Comparison of ENCODE assay signal across 25 cellular contexts in the genomic region with DNA sequence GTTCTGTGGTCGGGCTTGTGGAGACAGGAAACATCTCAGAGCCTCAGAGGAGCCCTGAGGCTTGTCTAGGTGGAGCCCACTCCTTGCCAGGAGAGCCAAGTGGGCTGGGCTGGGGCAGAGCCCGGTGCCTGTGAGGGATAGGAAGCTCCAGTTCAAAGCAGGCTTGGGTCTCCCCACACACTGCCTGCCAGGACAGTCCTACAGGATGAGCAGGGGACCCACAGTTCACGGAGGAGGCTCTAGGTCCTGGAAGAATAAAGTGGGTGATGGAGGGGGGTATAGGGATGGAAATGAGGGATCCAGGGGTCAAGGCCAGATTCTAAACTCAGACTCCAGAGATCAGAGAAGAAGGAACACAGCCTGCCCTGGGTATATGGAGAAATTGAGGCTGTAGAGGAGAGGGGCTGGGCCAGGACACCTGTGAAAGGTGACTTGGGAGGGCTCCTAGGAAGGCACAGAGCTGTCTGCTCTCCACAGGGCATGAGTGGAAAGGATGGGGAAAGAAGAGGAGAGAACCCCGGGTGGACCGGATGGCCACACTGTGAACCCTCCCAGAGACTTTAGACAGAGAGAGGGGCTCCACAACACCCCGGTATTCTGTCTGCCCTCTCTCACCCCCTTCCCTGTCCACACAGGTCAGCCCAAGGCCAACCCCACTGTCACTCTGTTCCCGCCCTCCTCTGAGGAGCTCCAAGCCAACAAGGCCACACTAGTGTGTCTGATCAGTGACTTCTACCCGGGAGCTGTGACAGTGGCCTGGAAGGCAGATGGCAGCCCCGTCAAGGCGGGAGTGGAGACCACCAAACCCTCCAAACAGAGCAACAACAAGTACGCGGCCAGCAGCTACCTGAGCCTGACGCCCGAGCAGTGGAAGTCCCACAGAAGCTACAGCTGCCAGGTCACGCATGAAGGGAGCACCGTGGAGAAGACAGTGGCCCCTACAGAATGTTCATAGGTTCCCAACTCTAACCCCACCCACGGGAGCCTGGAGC. TPM values are rescaled to one million over a fixed set of nuclear protein-coding genes. Genes with fewer than 3 reads are reported as not detected.
A peak's percentile ranks its signal among the peaks of the same experiment; 100 is the strongest.
DNase-seq lines count a peak whose midpoint lies in the region; ATAC-seq and TF ChIP-seq lines count a peak whose summit lies in the region.
"Had no signal": no experiment of that assay in that cellular context is flagged by ENCODE, and none has a peak within 500 bp of the region (broad histone marks: within the 10 kb centered on the region; RNA-seq: fewer than 3 reads in every experiment).

No MANE protein-coding gene starts in this region.

- H3K4me1 ChIP-seq in lung (ENCODE audit: control insufficient read depth in 2 of 2, insufficient read depth in 2 of 2, low read length in 2 of 2): no peaks in the 10 kb centered on the region
- peaks cover 0 to 43% (median 0%) of the 10 kb centered on the region in 6 donors for H3K4me1 ChIP-seq in spleen
- H3K4me1 ChIP-seq: adrenal gland, BE2C, breast epithelium, uterus had no signal

- H3K36me3 ChIP-seq in lung (ENCODE audit: control insufficient read depth in 2 of 2, insufficient read depth in 2 of 2, low read length in 2 of 2): no peaks in the 10 kb centered on the region
- no peaks in the 10 kb centered on the region for H3K36me3 ChIP-seq in spleen
- H3K36me3 ChIP-seq: adrenal gland, BE2C, breast epithelium, SJSA1, uterus had no signal

- H3K4me1 Mint-ChIP-seq in activated CD8-positive, alpha-beta T cell treated with anti-CD3 and anti-CD28 coated beads, Interleukin-2, amount 10 ng/mL, durations not matched to agents 7 days and 5 days (ENCODE audit: low read depth): peaks cover 4% of the 10 kb centered on the region
- H3K4me1 Mint-ChIP-seq in activated CD8-positive, alpha-beta T cell treated with anti-CD3 and anti-CD28 coated beads for 36 hours (ENCODE audit: low read depth): no peaks in the 10 kb centered on the region
- H3K4me1 Mint-ChIP-seq in IgD-negative memory B cell (peaks cover 14 to 36% (median 30%) of the 10 kb centered on the region in 3 donors), nephron progenitor cell (no peaks in the 10 kb centered on the region)
- H3K4me1 Mint-ChIP-seq in activated T-helper 17 cell treated with anti-CD3 and anti-CD28 coated beads, Interleukin-2, amount 50 U/mL, for 72 hours: no peaks in the 10 kb centered on the region
- H3K4me1 Mint-ChIP-seq: GM23338 had no signal

- no peaks in the 10 kb centered on the region for H3K36me3 Mint-ChIP-seq in activated CD8-positive, alpha-beta T cell treated with anti-CD3 and anti-CD28 coated beads, Interleukin-2, amount 10 ng/mL, durations not matched to agents 7 days and 5 days (ENCODE audit: low read depth)
- no peaks in the 10 kb centered on the region for H3K36me3 Mint-ChIP-seq in activated CD8-positive, alpha-beta T cell treated with anti-CD3 and anti-CD28 coated beads for 36 hours (ENCODE audit: low read depth)
- peaks cover 5% of the 10 kb centered on the region for H3K36me3 Mint-ChIP-seq in IgD-negative memory B cell
- no peaks in the 10 kb centered on the region for H3K36me3 Mint-ChIP-seq in activated T-helper 17 cell treated with anti-CD3 and anti-CD28 coated beads, Interleukin-2, amount 50 U/mL, for 72 hours (ENCODE audit: low read depth)
- H3K36me3 Mint-ChIP-seq in nephron progenitor cell (ENCODE audit: low read depth): no peaks in the 10 kb centered on the region

- DNase-seq in activated CD8-positive, alpha-beta T cell treated with anti-CD3 and anti-CD28 coated beads, Interleukin-2, amount 10 ng/mL, durations not matched to agents 7 days and 5 days: no peak
- no peak for DNase-seq in activated CD8-positive, alpha-beta T cell treated with anti-CD3 and anti-CD28 coated beads for 36 hours
- DNase-seq in lung (ENCODE audit: low spot score): no peak
- peak; percentile 64 for DNase-seq in spleen
- DNase-seq in nephron progenitor cell: no peak
- DNase-seq in SW480 (ENCODE audit: low spot score): no peak
- DNase-seq: adrenal gland; BE2C; Calu3; glutamatergic neuron; midbrain; NCI-H2029; NCI-H345; stimulated activated CD4-positive, alpha-beta T cell treated with anti-CD3 and anti-CD28 coated beads, Interleukin-4, amount 100 ng/mL, for 24 hours; T-helper 17 cell; uterus had no signal

- H3K9me3 Mint-ChIP-seq in activated CD8-positive, alpha-beta T cell treated with anti-CD3 and anti-CD28 coated beads, Interleukin-2, amount 10 ng/mL, durations not matched to agents 7 days and 5 days (ENCODE audit: insufficient read depth): no peaks in the 10 kb centered on the region
- H3K9me3 Mint-ChIP-seq in activated CD8-positive, alpha-beta T cell treated with anti-CD3 and anti-CD28 coated beads for 36 hours: no peaks in the 10 kb centered on the region
- H3K9me3 Mint-ChIP-seq in IgD-negative memory B cell (no peaks in the 10 kb centered on the region), nephron progenitor cell (no peaks in the 10 kb centered on the region)
- no peaks in the 10 kb centered on the region for H3K9me3 Mint-ChIP-seq in activated T-helper 17 cell treated with anti-CD3 and anti-CD28 coated beads, Interleukin-2, amount 50 U/mL, for 72 hours

- ATAC-seq in activated CD8-positive, alpha-beta T cell treated with anti-CD3 and anti-CD28 coated beads, Interleukin-2, amount 10 ng/mL, durations not matched to agents 7 days and 5 days: peak; percentile 27
- ATAC-seq in activated CD8-positive, alpha-beta T cell treated with anti-CD3 and anti-CD28 coated beads for 36 hours: no peak
- peak; percentile 19 for ATAC-seq in lung (ENCODE audit: insufficient read depth, low FRiP score)
- no peak for ATAC-seq in activated T-helper 17 cell treated with anti-CD3 and anti-CD28 coated beads, Interleukin-2, amount 50 U/mL, for 72 hours (replicated peaks)
- ATAC-seq: T-helper 17 cell had no signal

- H3K9me3 ChIP-seq in lung (ENCODE audit: control insufficient read depth in 2 of 2, insufficient read depth in 1 of 2, low read length in 1 of 2): peaks cover 0 to 4% of the 10 kb centered on the region in 2 donors
- no peaks in the 10 kb centered on the region for H3K9me3 ChIP-seq in spleen
- H3K9me3 ChIP-seq: adrenal gland, BE2C, breast epithelium, SJSA1, uterus had no signal

- H3K27me3 ChIP-seq in lung (ENCODE audit: control insufficient read depth, insufficient read depth) (no peaks in the 10 kb centered on the region), spleen (replicated peaks in 1 of 7) (peaks cover 0 to 22% (median 0%) of the 10 kb centered on the region in 7 donors)
- H3K27me3 ChIP-seq: adrenal gland, uterus had no signal

- H3K4me3 Mint-ChIP-seq in activated CD8-positive, alpha-beta T cell treated with anti-CD3 and anti-CD28 coated beads, Interleukin-2, amount 10 ng/mL, durations not matched to agents 7 days and 5 days: no peak overlapping the region
- H3K4me3 Mint-ChIP-seq in activated CD8-positive, alpha-beta T cell treated with anti-CD3 and anti-CD28 coated beads for 36 hours: no peak overlapping the region
- H3K4me3 Mint-ChIP-seq in IgD-negative memory B cell (peak overlapping the region; percentile 44 to 83 (median 70)), nephron progenitor cell (no peak overlapping the region)
- H3K4me3 Mint-ChIP-seq in activated T-helper 17 cell treated with anti-CD3 and anti-CD28 coated beads, Interleukin-2, amount 50 U/mL, for 72 hours: no peak overlapping the region
- H3K4me3 Mint-ChIP-seq: GM23338, T-helper 17 cell had no signal

- no peak for TF ChIP-seq POLR2A in spleen (IDR thresholded peaks at IDR 0.05)

- H3K4me3 ChIP-seq in lung (no peak overlapping the region), spleen (peak overlapping the region in 4 of 8 donors; percentile 6 to 66 (median 30))
- H3K4me3 ChIP-seq: adrenal gland, breast epithelium, coronary artery, GM23338, SJSA1, smooth muscle cell, uterus had no signal

- WGBS in lung, 2 donors: 81 to 83% methylated on average over 15 to 17 of the region's 17 CpGs
- WGBS in spleen, 5 donors: 65 to 75% (median 71%) methylated on average over 9 to 17 of the region's 17 CpGs

- no peak overlapping the region for H3K27ac Mint-ChIP-seq in activated CD8-positive, alpha-beta T cell treated with anti-CD3 and anti-CD28 coated beads, Interleukin-2, amount 10 ng/mL, durations not matched to agents 7 days and 5 days
- no peak overlapping the region for H3K27ac Mint-ChIP-seq in activated CD8-positive, alpha-beta T cell treated with anti-CD3 and anti-CD28 coated beads for 36 hours
- H3K27ac Mint-ChIP-seq in IgD-negative memory B cell: peak overlapping the region in 2 of 3 donors; percentile 54 to 63
- no peak overlapping the region for H3K27ac Mint-ChIP-seq in activated T-helper 17 cell treated with anti-CD3 and anti-CD28 coated beads, Interleukin-2, amount 50 U/mL, for 72 hours
- H3K27ac Mint-ChIP-seq in nephron progenitor cell: no peak overlapping the region
- H3K27ac Mint-ChIP-seq: GM23338, T-helper 17 cell had no signal

- CTCF ChIA-PET in activated CD8-positive, alpha-beta T cell treated with anti-CD3 and anti-CD28 coated beads, Interleukin-2, amount 10 ng/mL, durations not matched to agents 7 days and 5 days (lab: Charles Lee): interaction anchor here (1.1 to 5.0 kb wide), 3 partner anchors 11 to 60 kb away, joined by 4 to 18 read pairs (median 7); no protein-coding TSS in a partner anchor
- CTCF ChIA-PET in activated CD8-positive, alpha-beta T cell treated with anti-CD3 and anti-CD28 coated beads for 36 hours (lab: Charles Lee): interaction anchor here (1.0 to 2.7 kb wide), 2 partner anchors 11 to 141 kb away, joined by 4 to 10 read pairs; no protein-coding TSS in a partner anchor

- peaks cover 53% of the 10 kb centered on the region for H3K27me3 Mint-ChIP-seq in activated CD8-positive, alpha-beta T cell treated with anti-CD3 and anti-CD28 coated beads, Interleukin-2, amount 10 ng/mL, durations not matched to agents 7 days and 5 days (ENCODE audit: low read depth)
- peaks cover 26% of the 10 kb centered on the region for H3K27me3 Mint-ChIP-seq in activated CD8-positive, alpha-beta T cell treated with anti-CD3 and anti-CD28 coated beads for 36 hours
- H3K27me3 Mint-ChIP-seq in IgD-negative memory B cell (peaks cover 24% of the 10 kb centered on the region), nephron progenitor cell (ENCODE audit: low read depth, poor library complexity) (peaks cover 55% of the 10 kb centered on the region)
- H3K27me3 Mint-ChIP-seq in activated T-helper 17 cell treated with anti-CD3 and anti-CD28 coated beads, Interleukin-2, amount 50 U/mL, for 72 hours: peaks cover 23% of the 10 kb centered on the region

- POLR2A ChIA-PET in activated CD8-positive, alpha-beta T cell treated with anti-CD3 and anti-CD28 coated beads, Interleukin-2, amount 10 ng/mL, durations not matched to agents 7 days and 5 days (lab: Charles Lee): no interaction called here
- POLR2A ChIA-PET in activated CD8-positive, alpha-beta T cell treated with anti-CD3 and anti-CD28 coated beads for 36 hours (lab: Charles Lee): no interaction called here

- no peak for TF ChIP-seq CTCF in activated CD8-positive, alpha-beta T cell treated with anti-CD3 and anti-CD28 coated beads for 36 hours (IDR thresholded peaks at IDR 0.05)
- TF ChIP-seq CTCF in lung (IDR thresholded peaks at IDR 0.05; ENCODE audit: control extremely low read depth, extremely low read depth): no peak
- no peak for TF ChIP-seq CTCF in spleen (IDR thresholded peaks at IDR 0.05 in 8 of 11, conservative IDR thresholded peaks at IDR 0.05 in 3 of 11)
- TF ChIP-seq CTCF in nephron progenitor cell (IDR thresholded peaks at IDR 0.05): no peak

- intact Hi-C loops in activated CD8-positive, alpha-beta T cell treated with anti-CD3 and anti-CD28 coated beads for 36 hours (cut with micrococcal nuclease): no loop called here
- intact Hi-C loops in spleen (cut with DNase I; ENCODE audit: low total_unique reads): no loop called here

- H3K27ac ChIP-seq in lung (ENCODE audit: low read depth in 1 of 2, low read length in 1 of 2): no peak overlapping the region
- H3K27ac ChIP-seq in spleen: peak overlapping the region in 4 of 8 donors; percentile 18 to 75 (median 26)
- H3K27ac ChIP-seq: adrenal gland, breast epithelium, coronary artery, SJSA1, uterus had no signal

RNA-seq across cellular contexts. Expression of gene IGLL5, which starts 7.4 kb away (rescaled TPM):
- not detected for total RNA-seq in activated CD8-positive, alpha-beta T cell treated with anti-CD3 and anti-CD28 coated beads, Interleukin-2, amount 10 ng/mL, durations not matched to agents 7 days and 5 days
- not detected for total RNA-seq in activated CD8-positive, alpha-beta T cell treated with anti-CD3 and anti-CD28 coated beads for 36 hours
- 195 TPM for polyA plus RNA-seq in IgD-negative memory B cell
- total RNA-seq in lung: 10 to 100 TPM in 1 of 2 donors, 1 to 10 TPM in 1; 5.4 to 21.5 TPM
- polyA plus RNA-seq in lung: 10 to 100 TPM in 1 of 2 donors, 1 to 10 TPM in 1; 6.1 to 16.4 TPM
- 100 to 1,000 TPM in 5 of 7 donors, 10 to 100 TPM in 2; 55.9 to 720 (median 130) TPM for total RNA-seq in spleen
- polyA plus RNA-seq in spleen: 100 to 1,000 TPM in 1 of 3 donors, 10 to 100 TPM in 2; 80.3 to 201 (median 93.0) TPM
- not detected for total RNA-seq in activated T-helper 17 cell treated with anti-CD3 and anti-CD28 coated beads, Interleukin-2, amount 50 U/mL, for 72 hours
- total RNA-seq: A172, Calu3, GM23338, pulmonary artery endothelial cell, SJSA1, smooth muscle cell had no signal
- polyA plus RNA-seq: GM23338, smooth muscle cell had no signal

Comparison
In these comparisons a context has a peak if more than half of its experiments do, and no peak if none do; other contexts are left out.
1. ATAC-seq: peak in activated CD8-positive, alpha-beta T cell treated with anti-CD3 and anti-CD28 coated beads, Interleukin-2, amount 10 ng/mL, durations not matched to agents 7 days and 5 days (single experiment) and lung (single experiment); none in activated CD8-positive, alpha-beta T cell treated with anti-CD3 and anti-CD28 coated beads for 36 hours (single experiment) and activated T-helper 17 cell treated with anti-CD3 and anti-CD28 coated beads, Interleukin-2, amount 50 U/mL, for 72 hours (single experiment).
2. H3K27ac Mint-ChIP-seq: peak in IgD-negative memory B cell (2 of 3); none in activated CD8-positive, alpha-beta T cell treated with anti-CD3 and anti-CD28 coated beads, Interleukin-2, amount 10 ng/mL, durations not matched to agents 7 days and 5 days (single experiment), activated CD8-positive, alpha-beta T cell treated with anti-CD3 and anti-CD28 coated beads for 36 hours (single experiment), activated T-helper 17 cell treated with anti-CD3 and anti-CD28 coated beads, Interleukin-2, amount 50 U/mL, for 72 hours (single experiment) and nephron progenitor cell (single experiment).
3. H3K4me3 Mint-ChIP-seq: peak in IgD-negative memory B cell (4 of 4); none in activated CD8-positive, alpha-beta T cell treated with anti-CD3 and anti-CD28 coated beads, Interleukin-2, amount 10 ng/mL, durations not matched to agents 7 days and 5 days (single experiment), activated CD8-positive, alpha-beta T cell treated with anti-CD3 and anti-CD28 coated beads for 36 hours (single experiment), activated T-helper 17 cell treated with anti-CD3 and anti-CD28 coated beads, Interleukin-2, amount 50 U/mL, for 72 hours (single experiment) and nephron progenitor cell (single experiment).
4. RNA of gene IGLL5, which starts 7.4 kb away (total RNA-seq): 55.9 to 720 TPM in spleen and 5.4 to 21.5 TPM in lung; not detected in activated CD8-positive, alpha-beta T cell treated with anti-CD3 and anti-CD28 coated beads, Interleukin-2, amount 10 ng/mL, durations not matched to agents 7 days and 5 days, not detected in activated CD8-positive, alpha-beta T cell treated with anti-CD3 and anti-CD28 coated beads for 36 hours and not detected in activated T-helper 17 cell treated with anti-CD3 and anti-CD28 coated beads, Interleukin-2, amount 50 U/mL, for 72 hours; every median in the first group is over 4 times any median in the second.